ENCODE assay signal across 8 cellular contexts in genomic region chr2:64019083-64019974, GRCh38. TPM values are rescaled to one million over a fixed set of nuclear protein-coding genes. Genes with fewer than 3 reads are reported as not detected.
DNase-seq lines count a peak whose midpoint lies in the region; ATAC-seq and TF ChIP-seq lines count a peak whose summit lies in the region.

TSS of gene VPS54 (minus strand) at chr2:64019428. CDS start at chr2:63983999, 35,429 bp downstream.

- peak within 1 kb of the TSS; percentile 85 for H3K27ac ChIP-seq in 22Rv1
- peak within 1 kb of the TSS; percentile 93 for H3K27ac ChIP-seq in mesodermal cell (ENCODE audit: low read depth, low read length, severe bottlenecking)

- peak within 1 kb of the TSS; percentile 91 for H3K9ac ChIP-seq in endocrine pancreas (ENCODE audit: control insufficient read depth, insufficient read depth, low read length)

- ATAC-seq in GM18498 (IDR thresholded peaks at IDR 0.05; ENCODE audit: unreplicated experiment) = peak; percentile 71
- ATAC-seq in HG02943 (IDR thresholded peaks at IDR 0.05; ENCODE audit: low read depth, unreplicated experiment) = peak; percentile 49

- H3K9me3 ChIP-seq in endocrine pancreas (ENCODE audit: control insufficient read depth, low read length) = no peaks in the 10 kb centered on the region
- H3K9me3 ChIP-seq in mesodermal cell (ENCODE audit: control insufficient read depth, low read length) = no peaks in the 10 kb centered on the region

- 1 to 3% methylated on average over 63 to 69 of the region's 77 CpGs for WGBS in mesodermal cell (ENCODE audit: insufficient coverage in 2 of 2), 2 experiments

- peak; percentile 23 to 82 for DNase-seq in NCI-H526 (lab: John Stamatoyannopoulos, UW)
- peak; percentile 5 to 17 for DNase-seq in activated CD8-positive, alpha-beta memory T cell treated with anti-CD3 and anti-CD28 coated beads for 4 hours (ENCODE audit: low read depth in 2 of 2)
- DNase-seq in stimulated activated CD8-positive, alpha-beta memory T cell treated with anti-CD3 and anti-CD28 coated beads, Interleukin-15, amount 100 ng/mL, for 1 hour (ENCODE audit: low read depth) = peak; percentile 20

- H3K27me3 ChIP-seq in endocrine pancreas (ENCODE audit: control insufficient read depth, insufficient read depth, low read length) = no peaks in the 10 kb centered on the region

- H3K36me3 ChIP-seq in endocrine pancreas (ENCODE audit: control insufficient read depth, insufficient read depth, low read length) (no peaks in the 10 kb centered on the region), mesodermal cell (ENCODE audit: control insufficient read depth, insufficient read depth, low read length) (no peaks in the 10 kb centered on the region)

- peak; percentile 20 for TF ChIP-seq CTCF in 22Rv1 (IDR thresholded peaks at IDR 0.05)

- peak within 1 kb of the TSS; percentile 98 for H3K4me3 ChIP-seq in endocrine pancreas (ENCODE audit: control insufficient read depth, insufficient read depth, low read length)
- peak within 1 kb of the TSS; percentile 71 for H3K4me3 ChIP-seq in mesodermal cell (ENCODE audit: extremely low read depth, insufficient read depth, low read length, poor library complexity, severe bottlenecking)

- peaks cover 5% of the 10 kb centered on the region for H3K4me1 ChIP-seq in endocrine pancreas (ENCODE audit: control insufficient read depth, insufficient read depth, low read length)
- peaks cover 11% of the 10 kb centered on the region for H3K4me1 ChIP-seq in mesodermal cell (ENCODE audit: control insufficient read depth, insufficient read depth, low read length, poor library complexity, severe bottlenecking)

RNA-seq across cellular contexts. Expression of gene VPS54, which starts in this region (rescaled TPM):
- polyA plus RNA-seq in mesodermal cell (2013, experiment 1 of 2) = 30.0 TPM
- 31.9 TPM for polyA plus RNA-seq in mesodermal cell (2013, experiment 2 of 2)

Comparison
In these comparisons a context has a peak if more than half of its experiments do, and no peak if none do; other contexts are left out.
1. Peak in every context shown above with its lines: DNase-seq, ATAC-seq, H3K4me3 ChIP-seq and H3K27ac ChIP-seq.